ENCODE assay signal across 8 cellular contexts in the genomic region with DNA sequence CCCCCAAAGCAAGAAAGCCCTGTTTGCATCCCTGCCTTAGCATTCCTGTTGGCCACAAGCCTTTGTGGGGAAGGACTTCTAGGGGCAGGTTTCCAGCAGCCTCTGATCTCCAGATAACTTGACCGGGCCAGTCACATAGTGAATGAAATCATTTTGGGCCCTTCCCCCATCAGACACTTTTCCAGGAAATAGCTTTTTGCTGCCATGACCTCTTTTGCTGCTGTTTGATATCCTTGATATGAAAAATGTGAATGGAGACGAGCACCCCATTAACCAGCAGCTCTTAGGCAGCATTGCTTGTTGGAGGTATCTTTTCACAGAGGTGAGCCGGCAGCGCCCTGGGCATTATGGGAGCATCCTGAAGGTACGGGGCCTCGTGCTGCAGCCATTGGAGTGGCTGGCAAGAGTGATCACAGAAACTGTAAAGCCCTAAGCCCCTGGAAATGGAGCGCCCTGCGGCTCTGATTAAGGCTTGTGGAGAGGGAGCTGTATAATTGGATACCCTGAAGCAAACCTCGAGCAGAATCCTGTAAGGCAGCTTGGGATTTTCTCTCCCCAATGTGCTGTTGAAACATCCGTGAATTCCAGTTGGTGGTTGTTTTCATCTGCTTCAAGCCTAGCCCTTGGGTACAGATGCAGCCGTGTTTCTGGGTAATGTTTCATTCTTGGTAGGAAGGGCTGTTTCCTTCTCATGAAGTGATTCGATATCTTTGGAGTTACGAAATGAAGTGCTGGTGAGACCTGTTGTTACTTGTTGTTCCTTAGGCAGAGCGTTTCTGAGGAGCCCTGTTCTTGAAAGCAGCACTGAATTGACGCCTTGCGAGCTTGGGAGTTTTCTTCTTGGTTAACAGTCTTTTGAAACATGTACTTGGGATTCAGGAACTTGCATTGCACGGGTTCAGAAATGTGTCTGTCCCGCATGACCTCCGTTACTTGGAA.
DNase-seq lines count a peak whose midpoint lies in the region; ATAC-seq, FAIRE-seq and TF ChIP-seq lines count a peak whose summit lies in the region.
"Had no signal": no experiment of that assay in that cellular context is flagged by ENCODE, and none has a peak within 500 bp of the region (broad histone marks: within the 10 kb centered on the region; RNA-seq: fewer than 3 reads in every experiment).

No MANE protein-coding gene starts in this region.

- no peak for TF ChIP-seq CTCF in WERI-Rb-1 (IDR thresholded peaks at IDR 0.05; ENCODE audit: low read depth, low read length)
- no peak for TF ChIP-seq CTCF in heart right ventricle (IDR thresholded peaks at IDR 0.05)
- no peak for TF ChIP-seq CTCF in kidney (IDR thresholded peaks at IDR 0.05; ENCODE audit: borderline replicate concordance, extremely low read depth, insufficient read depth)

- intact Hi-C loops in heart right ventricle (cut with DNase I) (loop anchor here in 3 of 10 donors (5.0 to 10.0 kb wide), 4 partner anchors 115 to 342 kb away; a partner anchor contains a TSS), kidney (cut with DNase I) (no loop called here)

- H3K4me3 ChIP-seq in WERI-Rb-1 (ENCODE audit: low read depth, low read length) (no peak overlapping the region), heart right ventricle (no peak overlapping the region), thymus (ENCODE audit: low read length) (no peak overlapping the region), kidney (ENCODE audit: low read length in 2 of 2) (peak overlapping the region in 1 of 2 donors; percentile 10)

- H3K27ac ChIP-seq in WERI-Rb-1 (no peak overlapping the region), heart right ventricle (peak overlapping the region in 6 of 10 donors; percentile 26 to 65 (median 44)), thymus (ENCODE audit: low read depth) (peak overlapping the region; percentile 79), kidney (ENCODE audit: low read depth in 2 of 2, low read length in 2 of 2) (peak overlapping the region in 1 of 2 donors; percentile 26)

- H3K27me3 ChIP-seq in WERI-Rb-1 (ENCODE audit: insufficient read depth, low read depth, severe bottlenecking), result peaks cover 17% of the 10 kb centered on the region
- no peaks in the 10 kb centered on the region for H3K27me3 ChIP-seq in heart right ventricle
- no peaks in the 10 kb centered on the region for H3K27me3 ChIP-seq in thymus (ENCODE audit: control insufficient read depth, insufficient read depth)

- no peak for FAIRE-seq in kidney (lab: Jason Lieb, UNC)

- H3K4me1 ChIP-seq in heart right ventricle (peaks cover 3 to 71% (median 18%) of the 10 kb centered on the region in 9 donors), thymus (ENCODE audit: control insufficient read depth, insufficient read depth, low read length) (peaks cover 24% of the 10 kb centered on the region), kidney (ENCODE audit: control insufficient read depth in 1 of 2, insufficient read depth in 1 of 2, low read depth in 1 of 2, low read length in 2 of 2) (peaks cover 0 to 5% of the 10 kb centered on the region in 2 donors)

- peak in 5 of 8 donors; percentile 38 to 71 (median 65) for ATAC-seq in heart right ventricle
- ATAC-seq in HG03095 (IDR thresholded peaks at IDR 0.05; ENCODE audit: unreplicated experiment), result no peak

- WGBS in heart right ventricle, 2 donors, result 68 to 84% methylated on average over 19 of the region's 19 CpGs
- 67% methylated on average over 19 of the region's 19 CpGs for WGBS in thymus

- H3K9me3 ChIP-seq in WERI-Rb-1 (ENCODE audit: severe bottlenecking) (no peaks in the 10 kb centered on the region), heart right ventricle (no peaks in the 10 kb centered on the region), thymus (ENCODE audit: control insufficient read depth) (no peaks in the 10 kb centered on the region), kidney (ENCODE audit: control insufficient read depth in 1 of 2, low read length in 2 of 2) (no peaks in the 10 kb centered on the region)

- peak overlapping the region in 1 of 2 donors; percentile 8 for H3K9ac ChIP-seq in kidney (ENCODE audit: low read length in 2 of 2)

- DNase-seq in HPDE6-E6E7 (ENCODE audit: extremely low spot score) (peak; percentile 91), WERI-Rb-1 (peak; percentile 59), heart right ventricle (peak in 1 of 2 donors; percentile 17), kidney (no peak)
- DNase-seq in activated CD8-positive, alpha-beta memory T cell treated with anti-CD3 and anti-CD28 coated beads, Interleukin-2, amount 50 U/mL, for 48 hours, result no peak
- DNase-seq: KG1 had no signal

- no peaks in the 10 kb centered on the region for H3K36me3 ChIP-seq in WERI-Rb-1
- H3K36me3 ChIP-seq in heart right ventricle, result no peaks in the 10 kb centered on the region
- no peaks in the 10 kb centered on the region for H3K36me3 ChIP-seq in thymus (ENCODE audit: control insufficient read depth, insufficient read depth)
- no peaks in the 10 kb centered on the region for H3K36me3 ChIP-seq in kidney (ENCODE audit: control insufficient read depth in 1 of 2, insufficient read depth in 2 of 2, low read length in 2 of 2)

Comparison
In these comparisons a context has a peak if more than half of its experiments do, and no peak if none do; other contexts are left out.
1. DNase-seq: peak in HPDE6-E6E7 (single experiment) and WERI-Rb-1 (single experiment); none in kidney (single experiment) and activated CD8-positive, alpha-beta memory T cell treated with anti-CD3 and anti-CD28 coated beads, Interleukin-2, amount 50 U/mL, for 48 hours (single experiment).